14 cellular contexts compared by ENCODE assay signal in the genomic region with DNA sequence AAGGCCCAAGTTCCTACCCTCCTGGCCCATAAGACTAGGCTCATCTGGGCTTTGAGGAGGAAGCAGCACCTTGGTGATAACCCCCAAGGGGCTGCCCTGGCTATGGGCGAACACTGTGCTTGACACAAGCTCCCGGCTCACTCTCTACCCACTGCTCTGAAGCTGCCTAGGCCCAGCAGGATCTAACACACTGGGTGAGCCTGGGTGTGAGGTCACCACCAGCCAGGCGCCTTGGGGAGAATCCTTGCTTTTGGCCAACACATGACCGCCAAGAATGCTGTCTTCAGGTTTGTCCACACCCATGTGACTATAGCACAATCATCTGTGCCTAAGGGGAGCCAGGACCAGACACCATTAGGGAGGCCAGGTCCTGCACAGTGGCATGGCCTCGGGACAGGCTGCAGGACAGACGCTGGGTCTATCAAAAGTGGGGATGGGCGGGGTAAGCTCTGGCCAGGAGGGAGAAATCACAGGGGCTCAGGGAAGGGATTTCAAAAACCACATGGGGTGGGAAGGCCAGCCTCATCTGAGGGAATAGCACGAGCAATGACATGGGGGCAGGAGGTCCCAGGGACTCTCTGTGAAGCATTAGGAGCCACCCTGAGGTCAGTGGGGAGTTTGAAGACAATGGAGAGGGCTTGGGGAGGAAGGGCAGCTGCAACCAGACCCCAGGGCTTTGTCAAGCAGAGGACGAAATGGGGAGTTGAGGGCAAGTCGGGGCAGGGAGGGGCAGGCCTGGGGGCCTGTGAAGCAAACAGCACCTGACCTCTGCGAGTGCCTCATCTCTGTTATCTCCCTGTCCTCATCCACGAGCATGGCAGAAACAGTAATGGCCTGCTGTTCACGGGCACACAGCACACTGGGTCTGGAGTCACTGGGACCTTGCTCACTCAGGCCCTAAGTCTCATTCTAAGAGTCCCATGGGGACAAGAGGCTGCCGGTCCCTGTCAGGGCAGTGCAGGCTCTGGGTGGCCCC. TPM values are rescaled to one million over a fixed set of nuclear protein-coding genes. Genes with fewer than 3 reads are reported as not detected.
DNase-seq lines count a peak whose midpoint lies in the region; ATAC-seq, FAIRE-seq and TF ChIP-seq lines count a peak whose summit lies in the region.
"Had no signal": no experiment of that assay in that cellular context is flagged by ENCODE, and none has a peak within 500 bp of the region (broad histone marks: within the 10 kb centered on the region; RNA-seq: fewer than 3 reads in every experiment).

No MANE protein-coding gene starts in this region.

- no peaks in the 10 kb centered on the region for H3K27me3 Mint-ChIP-seq in CD14-positive monocyte (ENCODE audit: low read depth in 3 of 3)
- H3K27me3 Mint-ChIP-seq in central memory CD8-positive, alpha-beta T cell = no peaks in the 10 kb centered on the region
- no peaks in the 10 kb centered on the region for H3K27me3 Mint-ChIP-seq in nephron progenitor cell (ENCODE audit: low read depth, poor library complexity)

- H3K9me3 Mint-ChIP-seq in CD14-positive monocyte = no peaks in the 10 kb centered on the region
- no peaks in the 10 kb centered on the region for H3K9me3 Mint-ChIP-seq in central memory CD8-positive, alpha-beta T cell
- H3K9me3 Mint-ChIP-seq in nephron progenitor cell = peaks cover 4% of the 10 kb centered on the region

- H3K4me3 Mint-ChIP-seq in CD14-positive monocyte = no peak overlapping the region
- H3K4me3 Mint-ChIP-seq in central memory CD8-positive, alpha-beta T cell = no peak overlapping the region
- H3K4me3 Mint-ChIP-seq in nephron progenitor cell = no peak overlapping the region

- no peak for FAIRE-seq in GM12891 (lab: Jason Lieb, UNC)

- TF ChIP-seq CTCF in CD14-positive monocyte (IDR thresholded peaks at IDR 0.05) = no peak
- TF ChIP-seq CTCF in nephron progenitor cell (IDR thresholded peaks at IDR 0.05) = no peak

- intact Hi-C loops in CD14-positive monocyte (cut with micrococcal nuclease) = no loop called here

- peaks cover 56% of the 10 kb centered on the region for H3K4me1 Mint-ChIP-seq in CD14-positive monocyte
- peaks cover 76% of the 10 kb centered on the region for H3K4me1 Mint-ChIP-seq in central memory CD8-positive, alpha-beta T cell
- H3K4me1 Mint-ChIP-seq in nephron progenitor cell = peaks cover 34% of the 10 kb centered on the region

- H3K27ac Mint-ChIP-seq in CD14-positive monocyte (peak overlapping the region in 5 of 7 donors; percentile 14 to 79 (median 66)), nephron progenitor cell (peak overlapping the region; percentile 87)
- H3K27ac Mint-ChIP-seq in central memory CD8-positive, alpha-beta T cell (ENCODE audit: low read depth) = peak overlapping the region; percentile 53

- H3K36me3 Mint-ChIP-seq in CD14-positive monocyte (peaks cover 8 to 20% of the 10 kb centered on the region in 2 donors), nephron progenitor cell (ENCODE audit: low read depth) (peaks cover 10% of the 10 kb centered on the region)
- peaks cover 2% of the 10 kb centered on the region for H3K36me3 Mint-ChIP-seq in central memory CD8-positive, alpha-beta T cell (ENCODE audit: insufficient read depth)

- DNase-seq in CD14-positive monocyte (ENCODE audit: low spot score) (no peak), ELF-1 (ENCODE audit: low read depth, low spot score) (peak; percentile 75), nephron progenitor cell (no peak), GM12891 (ENCODE audit: insufficient read length, low spot score) (no peak)
- DNase-seq in central memory CD8-positive, alpha-beta T cell (ENCODE audit: low spot score in 2 of 2) = no peak
- DNase-seq in stimulated activated CD4-positive, alpha-beta T cell treated with anti-CD3 and anti-CD28 coated beads, Interleukin-2, amount 100 ng/mL, for 24 hours = no peak
- DNase-seq: activated naive CD4-positive, alpha-beta T cell treated with anti-CD3 and anti-CD28 coated beads, Interleukin-2, amount 50 U/mL, for 16 hours; brain microvascular endothelial cell; left colon; NCI-H1694 treated with DMSO at 0.1 percent for 48 hours; PC-3; stimulated activated CD4-positive, alpha-beta T cell treated with anti-CD3 and anti-CD28 coated beads, Interleukin-15, amount 100 ng/mL, for 24 hours; substantia nigra had no signal

- no peak for ATAC-seq in central memory CD8-positive, alpha-beta T cell (replicated peaks; ENCODE audit: extremely low read depth, poor library complexity, severe bottlenecking)
- ATAC-seq in GM21526 (IDR thresholded peaks at IDR 0.05; ENCODE audit: low FRiP score, unreplicated experiment) = no peak
- ATAC-seq: PC-3 had no signal

- TF ChIP-seq POLR2A in GM12891 (IDR thresholded peaks at IDR 0.05; ENCODE audit: low read depth, low read length) = no peak

TF ChIP-seq in GM12891, 5 proteins besides CTCF, POLR2A, EP300 and RAD21:
- TF ChIP-seq PAX5 (IDR thresholded peaks at IDR 0.05; ENCODE audit: insufficient read depth, low read length, severe bottlenecking) (no peak), POLR2AphosphoS5 (IDR thresholded peaks at IDR 0.05; ENCODE audit: low read depth, low read length) (no peak), SPI1 (IDR thresholded peaks at IDR 0.05; ENCODE audit: low read depth, low read length) (no peak), POU2F2 (IDR thresholded peaks at IDR 0.05; ENCODE audit: low read depth, low read length) (no peak), TAF1 (IDR thresholded peaks at IDR 0.05; ENCODE audit: low read depth, low read length) (no peak)

RNA-seq across cellular contexts. Expression of gene BICD2, which starts 29.4 kb away (rescaled TPM):
- 10 to 100 TPM; 13.8 to 25.6 TPM for polyA plus RNA-seq in CD14-positive monocyte
- 7.6 TPM for polyA plus RNA-seq in GM12891 (2012; ENCODE audit: low read depth, missing spikeins)
